In the genomic region with DNA sequence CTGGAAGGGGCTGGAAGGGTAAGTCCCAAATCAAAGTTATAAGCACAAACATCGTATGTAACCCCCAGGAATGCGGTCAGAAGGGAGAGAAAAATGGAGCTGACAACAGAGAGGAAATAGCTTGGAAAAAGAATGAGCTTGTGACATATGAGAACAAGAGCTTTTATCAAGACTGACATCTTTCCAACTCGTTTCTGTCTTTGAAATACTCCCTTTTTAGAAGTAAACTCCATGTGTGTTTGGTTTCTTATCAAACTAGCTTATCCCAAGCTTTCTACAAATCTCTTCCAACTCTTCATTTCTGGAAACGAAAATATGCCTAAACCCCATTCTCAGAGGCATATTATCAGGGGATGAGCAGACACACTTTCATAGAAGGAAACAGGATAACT, we compare ENCODE assay signal across 32 cellular contexts.
"Had no signal": no experiment of that assay in that cellular context is flagged by ENCODE, and none has a peak within 500 bp of the region (broad histone marks: within the 10 kb centered on the region; RNA-seq: fewer than 3 reads in every experiment).

No MANE protein-coding gene starts in this region.

- H3K9me3 Mint-ChIP-seq: activated B cell treated with CpG ODN at 0.5 μM for 24 hours; activated CD8-positive, alpha-beta T cell treated with anti-CD3 and anti-CD28 coated beads for 36 hours; activated T-cell treated with anti-CD3 and anti-CD28 coated beads, Interleukin-2, amount 50 U/mL, for 4 hours; T-helper 2 cell treated with Interferon-gamma antibody and Interleukin-4, amounts not matched to agents 5 μg/mL and 100 μg/mL, for 36 hours had no signal

- ATAC-seq: activated CD4-positive, CD25-positive, alpha-beta regulatory T cell treated with anti-CD3 and anti-CD28 coated beads, Interleukin-2, amount 50 U/mL, for 24 hours; activated CD8-positive, alpha-beta T cell treated with anti-CD3 and anti-CD28 coated beads for 36 hours; activated T-cell treated with anti-CD3 and anti-CD28 coated beads, Interleukin-2, amount 50 U/mL, for 4 hours; activated T-helper 17 cell treated with anti-CD3 and anti-CD28 coated beads, Interleukin-2, amount 50 U/mL, for 72 hours; effector memory CD8-positive, alpha-beta T cell; gastroesophageal sphincter; heart right ventricle; T-helper 17 cell had no signal

- DNase-seq: activated B cell treated with CpG ODN at 0.5 μM for 24 hours; activated CD4-positive, alpha-beta T cell treated with anti-CD3 and anti-CD28 coated beads for 48 hours; activated CD4-positive, alpha-beta T cell treated with anti-CD3 and anti-CD28 coated beads, Interleukin-2, amount 50 U/mL, for 1 hour; activated CD4-positive, alpha-beta T cell treated with anti-CD3 and anti-CD28 coated beads, Interleukin-2, amount 50 U/mL, for 48 hours; activated CD8-positive, alpha-beta memory T cell treated with anti-CD3 and anti-CD28 coated beads for 24 hours; activated CD8-positive, alpha-beta T cell treated with anti-CD3 and anti-CD28 coated beads for 36 hours; activated effector memory CD4-positive, alpha-beta T cell treated with Interleukin-2 at 50 U/mL for 16 hours; activated gamma-delta T cell treated with Interleukin-2 at 50 U/mL for 16 hours; activated naive CD4-positive, alpha-beta T cell treated with anti-CD3 and anti-CD28 coated beads, Interleukin-2, amount 50 U/mL, for 16 hours; activated naive CD4-positive, alpha-beta T cell treated with Interleukin-2 at 50 U/mL for 16 hours; activated T-cell treated with anti-CD3 and anti-CD28 coated beads, Interleukin-2, amount 50 U/mL, for 4 hours; amniotic stem cell; anterior cingulate cortex; brain microvascular endothelial cell; caudate nucleus; cortex of kidney; dermis blood vessel endothelial cell; effector CD4-positive, alpha-beta T cell; effector memory CD8-positive, alpha-beta T cell; foreskin melanocyte; heart right ventricle; T-helper 17 cell; T1000; WERI-Rb-1 had no signal

- H3K4me3 Mint-ChIP-seq: activated B cell treated with CpG ODN at 0.5 μM for 24 hours; activated CD8-positive, alpha-beta T cell treated with anti-CD3 and anti-CD28 coated beads for 36 hours; activated naive CD8-positive, alpha-beta T cell; activated T-cell treated with anti-CD3 and anti-CD28 coated beads, Interleukin-2, amount 50 U/mL, for 4 hours; activated T-helper 17 cell treated with anti-CD3 and anti-CD28 coated beads, Interleukin-2, amount 50 U/mL, for 72 hours; effector memory CD8-positive, alpha-beta T cell; T-helper 17 cell; T-helper 2 cell treated with Interferon-gamma antibody and Interleukin-4, amounts not matched to agents 5 μg/mL and 100 μg/mL, for 36 hours had no signal

- H3K27ac ChIP-seq: brain microvascular endothelial cell, esophagus muscularis mucosa, gastroesophageal sphincter, heart right ventricle, WERI-Rb-1 had no signal

- H3K27me3 Mint-ChIP-seq: activated B cell treated with CpG ODN at 0.5 μM for 24 hours; activated CD8-positive, alpha-beta T cell treated with anti-CD3 and anti-CD28 coated beads for 36 hours; activated naive CD8-positive, alpha-beta T cell; effector memory CD8-positive, alpha-beta T cell; T-helper 17 cell had no signal

- H3K36me3 ChIP-seq: brain microvascular endothelial cell, esophagus muscularis mucosa, gastroesophageal sphincter, heart right ventricle, WERI-Rb-1 had no signal

- H3K27me3 ChIP-seq: brain microvascular endothelial cell, esophagus muscularis mucosa, gastroesophageal sphincter had no signal

- H3K27ac Mint-ChIP-seq: activated B cell treated with CpG ODN at 0.5 μM for 24 hours; activated CD8-positive, alpha-beta T cell treated with anti-CD3 and anti-CD28 coated beads for 36 hours; activated naive CD8-positive, alpha-beta T cell; activated T-helper 17 cell treated with anti-CD3 and anti-CD28 coated beads, Interleukin-2, amount 50 U/mL, for 72 hours; effector memory CD8-positive, alpha-beta T cell; T-helper 17 cell; T-helper 2 cell treated with Interferon-gamma antibody and Interleukin-4, amounts not matched to agents 5 μg/mL and 100 μg/mL, for 36 hours had no signal

- H3K36me3 Mint-ChIP-seq: activated naive CD8-positive, alpha-beta T cell had no signal

- H3K4me3 ChIP-seq: esophagus muscularis mucosa, gastroesophageal sphincter, heart right ventricle had no signal

- H3K4me1 Mint-ChIP-seq: activated B cell treated with CpG ODN at 0.5 μM for 24 hours; activated T-helper 17 cell treated with anti-CD3 and anti-CD28 coated beads, Interleukin-2, amount 50 U/mL, for 72 hours; T-helper 17 cell had no signal

- H3K9me3 ChIP-seq: esophagus muscularis mucosa, gastroesophageal sphincter, heart right ventricle had no signal

- FAIRE-seq: astrocyte, colon had no signal

- H3K4me1 ChIP-seq: esophagus muscularis mucosa, gastroesophageal sphincter, heart right ventricle had no signal
